8 cellular contexts compared by ENCODE assay signal in the genomic region with DNA sequence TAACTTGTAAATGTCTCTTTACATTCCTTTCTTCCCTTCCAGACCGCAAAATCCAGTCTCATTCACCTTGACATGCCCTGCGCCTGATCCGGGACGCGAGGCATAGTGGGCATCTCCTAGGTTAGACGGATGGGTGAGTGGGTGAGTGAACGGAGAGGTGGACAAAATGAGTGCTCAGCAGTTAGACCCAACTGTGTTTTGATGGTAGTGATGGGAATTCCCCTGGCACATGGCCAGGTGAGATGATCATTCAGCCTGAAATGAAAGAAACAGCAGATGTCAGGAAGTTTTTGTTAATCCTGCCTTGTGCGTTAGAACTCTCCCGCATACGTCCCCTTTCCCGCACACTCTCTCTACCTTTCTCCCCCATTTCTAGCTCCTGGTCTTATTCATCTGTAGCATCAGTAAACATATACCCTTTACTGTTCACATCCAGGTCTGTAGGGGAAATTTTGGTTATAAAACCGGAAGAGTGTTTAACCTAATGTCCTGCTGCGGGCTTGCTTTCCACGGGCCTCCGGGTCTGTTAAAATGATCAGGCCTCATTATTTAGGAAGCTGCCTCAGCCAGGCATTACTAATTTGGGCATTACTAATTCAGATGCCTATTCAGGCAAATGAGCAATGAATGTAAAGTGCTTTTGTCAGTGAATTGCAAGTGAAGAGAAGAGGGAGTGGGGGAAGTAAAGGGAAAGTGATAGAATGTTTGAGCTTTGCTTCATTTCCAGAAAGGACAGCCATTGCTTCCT.
DNase-seq lines count a peak whose midpoint lies in the region; ATAC-seq and TF ChIP-seq lines count a peak whose summit lies in the region.

No MANE protein-coding gene starts in this region.

- H3K4me3 ChIP-seq in GM23338 (no peak overlapping the region), SJSA1 (no peak overlapping the region), neural progenitor cell (no peak overlapping the region)

- H3F3A ChIP-seq in GM23338 (replicated peaks; ENCODE audit: low read depth) (no peaks in the 10 kb centered on the region), neural progenitor cell (ENCODE audit: low read depth) (peaks cover 37% of the 10 kb centered on the region)

- BruUV-seq in Calu3 (replicated peaks; lab: Mats Ljungman, UMichigan): no TSS peak

- H3K79me2 ChIP-seq in GM23338 (replicated peaks; ENCODE audit: insufficient read depth): no peaks in the 10 kb centered on the region
- no peaks in the 10 kb centered on the region for H3K79me2 ChIP-seq in neural progenitor cell (ENCODE audit: low read depth)

- TF ChIP-seq CTCF in Calu3 (IDR thresholded peaks at IDR 0.05; ENCODE audit: unreplicated experiment): no peak
- TF ChIP-seq CTCF in GM23338 (conservative IDR thresholded peaks at IDR 0.05; ENCODE audit: low read depth in 2 of 2): no peak
- no peak for TF ChIP-seq CTCF in brain (conservative IDR thresholded peaks at IDR 0.05)
- TF ChIP-seq CTCF in neural progenitor cell (IDR thresholded peaks at IDR 0.05): no peak

- H3K27ac Mint-ChIP-seq in Calu3 (ENCODE audit: unreplicated experiment): no peak overlapping the region
- peak overlapping the region; percentile 16 for H3K27ac Mint-ChIP-seq in GM23338
- H3K27ac Mint-ChIP-seq in brain: peak overlapping the region; percentile 73 to 98 (median 90)
- H3K27ac Mint-ChIP-seq in neural progenitor cell: peak overlapping the region; percentile 75

- peaks cover 47% of the 10 kb centered on the region for H3K4me1 ChIP-seq in GM23338 (ENCODE audit: insufficient read depth)
- peaks cover 39% of the 10 kb centered on the region for H3K4me1 ChIP-seq in SJSA1 (replicated peaks)
- peaks cover 69% of the 10 kb centered on the region for H3K4me1 ChIP-seq in neural progenitor cell

- no peak overlapping the region for H3K4me2 ChIP-seq in GM23338
- peak overlapping the region; percentile 41 for H3K4me2 ChIP-seq in neural progenitor cell

- no peaks in the 10 kb centered on the region for H3K27me3 Mint-ChIP-seq in Calu3 (ENCODE audit: unreplicated experiment)
- peaks cover 6% of the 10 kb centered on the region for H3K27me3 Mint-ChIP-seq in GM23338 (ENCODE audit: insufficient read depth, low read depth, poor library complexity)
- H3K27me3 Mint-ChIP-seq in brain: no peaks in the 10 kb centered on the region
- H3K27me3 Mint-ChIP-seq in neural progenitor cell (ENCODE audit: insufficient read depth, low read depth): peaks cover 7% of the 10 kb centered on the region

- H3K9me2 ChIP-seq in GM23338 (ENCODE audit: insufficient read depth): no peaks in the 10 kb centered on the region

- H3K4me1 Mint-ChIP-seq in Calu3 (ENCODE audit: low read depth, unreplicated experiment) (peaks cover 16% of the 10 kb centered on the region), GM23338 (peaks cover 39% of the 10 kb centered on the region), brain (peaks cover 40% of the 10 kb centered on the region), neural progenitor cell (peaks cover 42% of the 10 kb centered on the region)

- no peak overlapping the region for H3K9ac ChIP-seq in neural progenitor cell

- H3K9me3 ChIP-seq in SJSA1 (replicated peaks) (no peaks in the 10 kb centered on the region), neural progenitor cell (ENCODE audit: low read depth) (no peaks in the 10 kb centered on the region)

- H4K20me1 ChIP-seq in GM23338 (replicated peaks; ENCODE audit: insufficient read depth): no peaks in the 10 kb centered on the region
- no peaks in the 10 kb centered on the region for H4K20me1 ChIP-seq in neural progenitor cell (ENCODE audit: low read depth)

- DNase-seq in Calu3: peak; percentile 24
- no peak for DNase-seq in GM23338 (ENCODE audit: low spot score)
- DNase-seq in SJSA1 (ENCODE audit: low read depth in 1 of 2, low spot score in 2 of 2): peak; percentile 56 to 62
- peak; percentile 74 for DNase-seq in neural progenitor cell (ENCODE audit: low spot score)
- DNase-seq in NK-92 treated with Interleukin-12 subunit alpha and Interleukin-12 subunit beta, amount 100 ng/mL, for 24 hours (lab: John Stamatoyannopoulos, UW): no peak

- peak overlapping the region; percentile 91 for H3K27ac ChIP-seq in GM23338 (ENCODE audit: low read depth)
- peak overlapping the region; percentile 53 for H3K27ac ChIP-seq in SJSA1
- peak overlapping the region; percentile 83 for H3K27ac ChIP-seq in neural progenitor cell

- no peaks in the 10 kb centered on the region for H3K27me3 ChIP-seq in GM23338 (ENCODE audit: insufficient read depth)
- H3K27me3 ChIP-seq in SJSA1 (replicated peaks): no peaks in the 10 kb centered on the region
- H3K27me3 ChIP-seq in neural progenitor cell: no peaks in the 10 kb centered on the region

- H3K36me3 Mint-ChIP-seq in Calu3 (ENCODE audit: insufficient read depth, unreplicated experiment) (peaks cover 9% of the 10 kb centered on the region), GM23338 (ENCODE audit: low read depth) (no peaks in the 10 kb centered on the region), brain (no peaks in the 10 kb centered on the region), neural progenitor cell (peaks cover 1% of the 10 kb centered on the region)

- H3K9me3 Mint-ChIP-seq in Calu3 (ENCODE audit: low read depth, unreplicated experiment): no peaks in the 10 kb centered on the region
- no peaks in the 10 kb centered on the region for H3K9me3 Mint-ChIP-seq in GM23338
- H3K9me3 Mint-ChIP-seq in brain: no peaks in the 10 kb centered on the region
- no peaks in the 10 kb centered on the region for H3K9me3 Mint-ChIP-seq in neural progenitor cell

- CTCF ChIA-PET in Calu3 (lab: Charles Lee): no interaction called here

- H3K36me3 ChIP-seq in GM23338 (ENCODE audit: insufficient read depth): 0 out of 2 replicates have a peak, but pooled peaks cover 5% of the 10 kb centered on the region
- H3K36me3 ChIP-seq in SJSA1: peaks cover 5% of the 10 kb centered on the region; the same call in 1 of the 2 replicates
- H3K36me3 ChIP-seq in neural progenitor cell: no peaks in the 10 kb centered on the region

- intact Hi-C loops in Calu3 (cut with micrococcal nuclease; ENCODE audit: unreplicated experiment): no loop called here

- H2AFZ ChIP-seq in GM23338: no peak overlapping the region
- H2AFZ ChIP-seq in neural progenitor cell (replicated peaks): no peak overlapping the region

- H3K4me3 Mint-ChIP-seq in Calu3 (ENCODE audit: low read depth, unreplicated experiment): no peak overlapping the region
- no peak overlapping the region for H3K4me3 Mint-ChIP-seq in GM23338
- peak overlapping the region; percentile 1 to 74 (median 41) for H3K4me3 Mint-ChIP-seq in brain
- peak overlapping the region; percentile 19 for H3K4me3 Mint-ChIP-seq in neural progenitor cell

- no peak for ATAC-seq in GM23338
- ATAC-seq in GM18858 (IDR thresholded peaks at IDR 0.05; ENCODE audit: unreplicated experiment): no peak
- no peak for ATAC-seq in GM19452 (IDR thresholded peaks at IDR 0.05; ENCODE audit: unreplicated experiment)

TF ChIP-seq in GM23338, 12 proteins besides CTCF, POLR2A, EP300 and RAD21 (continues in another document):
- TF ChIP-seq ZNF114 (CRISPR knock-in tag; IDR thresholded peaks at IDR 0.05): no peak
- no peak for TF ChIP-seq STAT1 (IDR thresholded peaks at IDR 0.05; ENCODE audit: unreplicated experiment)
- no peak for TF ChIP-seq POLR2AphosphoS5 (IDR thresholded peaks at IDR 0.05; ENCODE audit: low read depth)
- TF ChIP-seq ZNF331 (CRISPR knock-in tag; IDR thresholded peaks at IDR 0.05; ENCODE audit: low read depth): no peak
- TF ChIP-seq NANOG (IDR thresholded peaks at IDR 0.05; ENCODE audit: borderline replicate concordance): no peak
- TF ChIP-seq CREB1 (CRISPR knock-in tag; IDR thresholded peaks at IDR 0.05; ENCODE audit: low read depth): no peak
- TF ChIP-seq EZH2phosphoT487 (IDR thresholded peaks at IDR 0.05; ENCODE audit: unreplicated experiment): no peak
- no peak for TF ChIP-seq ETS1 (IDR thresholded peaks at IDR 0.05)
- TF ChIP-seq EZH2 (IDR thresholded peaks at IDR 0.05; ENCODE audit: low read depth, unreplicated experiment): no peak

Comparison
In these comparisons a context has a peak if more than half of its experiments do, and no peak if none do; other contexts are left out.
1. DNase-seq: peak in Calu3 (single experiment), SJSA1 (2 of 2) and neural progenitor cell (single experiment); none in GM23338 (single experiment) and NK-92 treated with Interleukin-12 subunit alpha and Interleukin-12 subunit beta, amount 100 ng/mL, for 24 hours (single experiment).
2. H3K4me3 Mint-ChIP-seq: peak in brain (5 of 5) and neural progenitor cell (single experiment); none in Calu3 (single experiment) and GM23338 (single experiment).
3. Peak in every context shown above with its lines, with median percentiles within 50 percentile points of each other: H3K27ac ChIP-seq.